Comparison of ENCODE assay signal across 9 cellular contexts in genomic region chr17:46818929-46819859, GRCh38. TPM values are rescaled to one million over a fixed set of nuclear protein-coding genes. Genes with fewer than 3 reads are reported as not detected.
DNase-seq lines count a peak whose midpoint lies in the region; ATAC-seq and TF ChIP-seq lines count a peak whose summit lies in the region.
"Had no signal": no experiment of that assay in that cellular context is flagged by ENCODE, and none has a peak within 500 bp of the region (broad histone marks: within the 10 kb centered on the region; RNA-seq: fewer than 3 reads in every experiment).

No MANE protein-coding gene starts in this region.

- DNase-seq in breast epithelium (ENCODE audit: low spot score in 2 of 2): no peak
- no peak for DNase-seq in MCF 10A (ENCODE audit: unreplicated experiment)
- DNase-seq in ascending aorta (ENCODE audit: low spot score in 2 of 2): no peak
- DNase-seq in right lobe of liver: no peak
- no peak for DNase-seq in type B pancreatic cell (ENCODE audit: extremely low spot score, unreplicated experiment)
- DNase-seq in NCI-H2196 (lab: John Stamatoyannopoulos, UW; ENCODE audit: unreplicated experiment): no peak
- DNase-seq in NCI-H2171 treated with DMSO at 0.1 percent for 48 hours (lab: John Stamatoyannopoulos, UW): no peak
- DNase-seq: NCI-H1436 treated with DMSO at 0.1 percent for 48 hours had no signal

- H3K27me3 Mint-ChIP-seq in MCF 10A (ENCODE audit: insufficient read depth, unreplicated experiment) (peaks cover 21% of the 10 kb centered on the region), type B pancreatic cell (peaks cover 59% of the 10 kb centered on the region)

- H3K36me3 Mint-ChIP-seq in MCF 10A (ENCODE audit: insufficient read depth, unreplicated experiment) (no peaks in the 10 kb centered on the region), type B pancreatic cell (no peaks in the 10 kb centered on the region)

- no TSS peak for BruUV-seq in MCF 10A (replicated peaks; lab: Mats Ljungman, UMichigan)

- 27% methylated on average over 3 of the region's 72 CpGs for WGBS in right lobe of liver (ENCODE audit: insufficient coverage, low coverage, low lambda C conversion rate, missing lambda C conversion rate)

- H3K9me3 Mint-ChIP-seq in MCF 10A (ENCODE audit: unreplicated experiment): no peaks in the 10 kb centered on the region
- no peaks in the 10 kb centered on the region for H3K9me3 Mint-ChIP-seq in type B pancreatic cell

- peaks cover 0 to 69% of the 10 kb centered on the region in 2 donors for H3K27me3 ChIP-seq in breast epithelium
- peaks cover 37% of the 10 kb centered on the region for H3K27me3 ChIP-seq in ascending aorta
- peaks cover 8 to 30% of the 10 kb centered on the region in 2 donors for H3K27me3 ChIP-seq in right lobe of liver

- intact Hi-C loops in breast epithelium (cut with DNase I; ENCODE audit: low total_unique reads): no loop called here
- intact Hi-C loops in MCF 10A (cut with micrococcal nuclease): no loop called here
- intact Hi-C loops in ascending aorta (cut with DNase I): no loop called here
- intact Hi-C loops in right lobe of liver (cut with DNase I): no loop called here

- no peaks in the 10 kb centered on the region for H3K9me3 ChIP-seq in breast epithelium
- no peaks in the 10 kb centered on the region for H3K9me3 ChIP-seq in ascending aorta
- H3K9me3 ChIP-seq in right lobe of liver: no peaks in the 10 kb centered on the region

- POLR2A ChIA-PET in MCF 10A (lab: Yijun Ruan, JAX): no interaction called here

- CTCF ChIA-PET in MCF 10A (lab: Yijun Ruan, JAX): interaction anchor here (0.7 to 1.1 kb wide), 2 partner anchors 11 to 16 kb away, joined by 3 read pairs; no protein-coding TSS in a partner anchor

- H3K4me1 Mint-ChIP-seq in MCF 10A (ENCODE audit: insufficient read depth, unreplicated experiment) (no peaks in the 10 kb centered on the region), type B pancreatic cell (ENCODE audit: unreplicated experiment) (peaks cover 24% of the 10 kb centered on the region)

- ATAC-seq in right lobe of liver (peak in 3 of 4 donors; percentile 16 to 43 (median 39)), HG03432 (IDR thresholded peaks at IDR 0.05; ENCODE audit: unreplicated experiment) (no peak)

- TF ChIP-seq POLR2A in breast epithelium (IDR thresholded peaks at IDR 0.05): no peak
- no peak for TF ChIP-seq POLR2A in right lobe of liver (IDR thresholded peaks at IDR 0.05)

- no peak overlapping the region for H3K27ac ChIP-seq in breast epithelium
- H3K27ac ChIP-seq in ascending aorta: no peak overlapping the region
- H3K27ac ChIP-seq in right lobe of liver: no peak overlapping the region

- H3K27ac Mint-ChIP-seq in MCF 10A (ENCODE audit: low read depth, unreplicated experiment) (no peak overlapping the region), type B pancreatic cell (no peak overlapping the region)

- H3K4me3 ChIP-seq in breast epithelium (peak overlapping the region; percentile 28 to 54 (median 32)), ascending aorta (peak overlapping the region; percentile 37 to 59), right lobe of liver (peak overlapping the region; percentile 4 to 26 (median 8))

- H3K4me1 ChIP-seq in breast epithelium: peaks cover 0 to 5% of the 10 kb centered on the region in 2 donors
- H3K4me1 ChIP-seq in ascending aorta: peaks cover 6 to 8% of the 10 kb centered on the region in 2 donors
- peaks cover 0 to 19% (median 5%) of the 10 kb centered on the region in 4 donors for H3K4me1 ChIP-seq in right lobe of liver

- H3K4me3 Mint-ChIP-seq in MCF 10A (ENCODE audit: unreplicated experiment) (no peak overlapping the region), type B pancreatic cell (peak overlapping the region; percentile 80)

- TF ChIP-seq CTCF in breast epithelium (IDR thresholded peaks at IDR 0.05): no peak
- no peak for TF ChIP-seq CTCF in MCF 10A (IDR thresholded peaks at IDR 0.05; ENCODE audit: unreplicated experiment)
- no peak for TF ChIP-seq CTCF in ascending aorta (IDR thresholded peaks at IDR 0.05)
- no peak for TF ChIP-seq CTCF in right lobe of liver (IDR thresholded peaks at IDR 0.05)
- no peak for TF ChIP-seq CTCF in type B pancreatic cell (conservative IDR thresholded peaks at IDR 0.05)

- H3K36me3 ChIP-seq in breast epithelium (no peaks in the 10 kb centered on the region), ascending aorta (no peaks in the 10 kb centered on the region), right lobe of liver (no peaks in the 10 kb centered on the region)

RNA-seq across cellular contexts. Expression of gene WNT3, which starts 0.7 kb away (rescaled TPM):
- 1 to 10 TPM in 2 of 3 donors, under 1 TPM in 1; 0.48 to 2.9 (median 1.6) TPM for total RNA-seq in breast epithelium
- 2.4 and 2.9 TPM in 2 replicates for total RNA-seq in MCF 10A (2022)
- total RNA-seq in ascending aorta: not detected
- 1 to 10 TPM; 1.0 to 5.0 (median 4.0) TPM for total RNA-seq in right lobe of liver
- total RNA-seq in type B pancreatic cell (ENCODE audit: low replicate concordance): 14.1 and 47.7 TPM in 2 replicates

RNA-seq across cellular contexts. Expression of gene WNT9B, which starts 32.2 kb away (rescaled TPM):
- total RNA-seq in breast epithelium: 1 to 10 TPM in 2 of 3 donors, not detected in 1; 2.0 to 2.4 TPM
- total RNA-seq in MCF 10A (2022): not detected in 2 replicates
- total RNA-seq in ascending aorta: 5.6 TPM
- 1 to 10 TPM in 2 of 6 experiments, under 1 TPM in 1, not detected in 3; 0.55 to 1.7 (median 1.2) TPM for total RNA-seq in right lobe of liver
- 0.89 and 1.2 TPM in 2 replicates for total RNA-seq in type B pancreatic cell (ENCODE audit: low replicate concordance)
